8 cellular contexts compared by ENCODE assay signal in the genomic region with DNA sequence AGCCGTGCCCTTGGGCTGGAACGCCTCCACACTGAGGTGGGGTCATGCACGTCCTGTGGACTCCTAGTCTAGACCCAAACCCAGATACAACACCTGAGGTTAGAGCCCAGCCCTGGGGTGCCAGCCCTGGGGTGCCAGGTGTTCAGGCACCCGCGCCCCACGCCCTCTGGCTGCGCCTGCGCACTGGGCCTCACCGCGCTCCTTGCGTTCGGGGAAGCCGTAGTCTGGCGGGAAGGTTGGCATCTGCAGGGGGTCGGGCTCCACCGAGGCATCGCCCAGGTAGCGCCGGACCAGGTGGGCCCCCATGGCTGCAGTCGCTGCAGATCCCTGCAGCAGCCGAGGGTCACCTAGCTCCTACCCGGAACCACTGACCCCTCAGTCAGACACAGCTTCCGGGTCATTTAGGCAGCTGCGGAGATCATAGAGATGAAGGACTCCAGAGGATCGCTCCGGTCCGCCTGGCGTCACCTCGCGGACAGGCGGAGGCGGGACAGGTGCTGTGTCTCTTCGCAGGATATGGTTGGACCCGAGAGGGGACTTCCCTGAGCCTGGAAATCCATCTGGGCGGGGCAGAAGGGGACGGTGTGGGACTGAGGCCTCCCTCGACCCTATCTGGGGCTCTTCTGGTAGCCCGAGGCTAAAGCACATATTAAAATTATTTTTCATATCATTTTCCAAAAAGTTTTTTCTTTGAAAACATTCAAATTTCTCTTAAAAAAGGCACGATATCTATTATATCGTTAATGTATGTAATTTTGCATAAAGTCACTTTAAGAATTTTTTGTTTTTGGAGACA. TPM values are rescaled to one million over a fixed set of nuclear protein-coding genes. Genes with fewer than 3 reads are reported as not detected.
DNase-seq lines count a peak whose midpoint lies in the region; ATAC-seq and TF ChIP-seq lines count a peak whose summit lies in the region.

NDUFB7 (minus strand) TSS at position 372 of the 796 bp plus-strand sequence; CDS start at position 306, 66 bp downstream.

- H3K9ac ChIP-seq in endocrine pancreas (ENCODE audit: control insufficient read depth, insufficient read depth, low read length) = peak within 1 kb of the TSS; percentile 63

- peak within 1 kb of the TSS; percentile 93 for H3K4me3 Mint-ChIP-seq in Calu3 (ENCODE audit: low read depth, unreplicated experiment)
- H3K4me3 Mint-ChIP-seq in activated CD8-positive, alpha-beta memory T cell treated with anti-CD3 and anti-CD28 coated beads, Interleukin-2, amount 10 ng/mL, durations not matched to agents 7 days and 5 days = peak within 1 kb of the TSS; percentile 97

- CTCF ChIA-PET in Calu3 (lab: Charles Lee) = interaction anchor here (0.5 to 0.6 kb wide), 2 partner anchors 115 to 560 kb away, joined by 3 to 4 read pairs; no protein-coding TSS in a partner anchor
- CTCF ChIA-PET in activated CD8-positive, alpha-beta memory T cell treated with anti-CD3 and anti-CD28 coated beads, Interleukin-2, amount 10 ng/mL, durations not matched to agents 7 days and 5 days (lab: Charles Lee) = interaction anchor here (0.5 to 8.5 kb wide), 16 partner anchors 10 to 1625 kb away, joined by 3 to 226 read pairs (median 4); partner anchors contain the start of genes AKAP8L, ASF1B and ZNF333

- no peaks in the 10 kb centered on the region for H3K4me1 Mint-ChIP-seq in Calu3 (ENCODE audit: low read depth, unreplicated experiment)
- peaks cover 43% of the 10 kb centered on the region for H3K4me1 Mint-ChIP-seq in activated CD8-positive, alpha-beta memory T cell treated with anti-CD3 and anti-CD28 coated beads, Interleukin-2, amount 10 ng/mL, durations not matched to agents 7 days and 5 days

- no TSS peak for BruUV-seq in Calu3 (replicated peaks; lab: Mats Ljungman, UMichigan)

- intact Hi-C loops in Calu3 (cut with micrococcal nuclease; ENCODE audit: unreplicated experiment) = loop anchor here (5.0 kb wide), 1 partner anchor 315 kb away; the partner anchor contains the start of gene OR7A17

- no peaks in the 10 kb centered on the region for H3K9me3 Mint-ChIP-seq in Calu3 (ENCODE audit: low read depth, unreplicated experiment)
- H3K9me3 Mint-ChIP-seq in activated CD8-positive, alpha-beta memory T cell treated with anti-CD3 and anti-CD28 coated beads, Interleukin-2, amount 10 ng/mL, durations not matched to agents 7 days and 5 days (ENCODE audit: low read depth) = no peaks in the 10 kb centered on the region

- no peaks in the 10 kb centered on the region for H3K27me3 ChIP-seq in endocrine pancreas (ENCODE audit: control insufficient read depth, insufficient read depth, low read length)

- TF ChIP-seq CTCF in Calu3 (IDR thresholded peaks at IDR 0.05; ENCODE audit: unreplicated experiment) = peak; percentile 42

- no peaks in the 10 kb centered on the region for H3K9me3 ChIP-seq in endocrine pancreas (ENCODE audit: control insufficient read depth, low read length)

- peak within 1 kb of the TSS; percentile 20 for H3K27ac Mint-ChIP-seq in Calu3 (ENCODE audit: unreplicated experiment)
- H3K27ac Mint-ChIP-seq in activated CD8-positive, alpha-beta memory T cell treated with anti-CD3 and anti-CD28 coated beads, Interleukin-2, amount 10 ng/mL, durations not matched to agents 7 days and 5 days = peak within 1 kb of the TSS; percentile 92

- H3K36me3 ChIP-seq in endocrine pancreas (ENCODE audit: control insufficient read depth, insufficient read depth, low read length) = no peaks in the 10 kb centered on the region

- peak within 1 kb of the TSS; percentile 27 for H3K4me3 ChIP-seq in endocrine pancreas (ENCODE audit: control insufficient read depth, insufficient read depth, low read length)

- H3K36me3 Mint-ChIP-seq in Calu3 (ENCODE audit: insufficient read depth, unreplicated experiment) = peaks cover 38% of the 10 kb centered on the region
- no peaks in the 10 kb centered on the region for H3K36me3 Mint-ChIP-seq in activated CD8-positive, alpha-beta memory T cell treated with anti-CD3 and anti-CD28 coated beads, Interleukin-2, amount 10 ng/mL, durations not matched to agents 7 days and 5 days

- H3K4me1 ChIP-seq in endocrine pancreas (ENCODE audit: control insufficient read depth, insufficient read depth, low read length) = no peaks in the 10 kb centered on the region

- peak; percentile 88 for DNase-seq in Calu3
- DNase-seq in HUDEP-2 (lab: John Stamatoyannopoulos, UW; ENCODE audit: unreplicated experiment in 76 of 76) = peak in 75 of 76 experiments; percentile 58 to 98 (median 93)
- DNase-seq in NOMO-1 treated with dmso at 0.1 percent for 144 hours (lab: John Stamatoyannopoulos, UW; ENCODE audit: unreplicated experiment) = peak; percentile 92
- peak; percentile 95 for DNase-seq in activated CD8-positive, alpha-beta memory T cell treated with anti-CD3 and anti-CD28 coated beads, Interleukin-2, amount 10 ng/mL, durations not matched to agents 7 days and 5 days
- DNase-seq in mesenteric fat pad (ENCODE audit: low spot score) = peak; percentile 93
- peak; percentile 62 for DNase-seq in stimulated activated CD8-positive, alpha-beta memory T cell treated with anti-CD3 and anti-CD28 coated beads, Interleukin-15, amount 100 ng/mL, for 24 hours (ENCODE audit: low read depth)

- ATAC-seq in GM21381 (IDR thresholded peaks at IDR 0.05; ENCODE audit: unreplicated experiment) = peak; percentile 82
- peak; percentile 98 for ATAC-seq in activated CD8-positive, alpha-beta memory T cell treated with anti-CD3 and anti-CD28 coated beads, Interleukin-2, amount 10 ng/mL, durations not matched to agents 7 days and 5 days

- H3K27me3 Mint-ChIP-seq in Calu3 (ENCODE audit: unreplicated experiment) = no peaks in the 10 kb centered on the region
- H3K27me3 Mint-ChIP-seq in activated CD8-positive, alpha-beta memory T cell treated with anti-CD3 and anti-CD28 coated beads, Interleukin-2, amount 10 ng/mL, durations not matched to agents 7 days and 5 days = no peaks in the 10 kb centered on the region

RNA-seq across cellular contexts. Expression of gene NDUFB7, which starts in this region (rescaled TPM):
- total RNA-seq in Calu3 (2022) (107 and 111 TPM in 2 replicates), mesenteric fat pad (181 TPM)
- 100 to 1,000 TPM; 113 to 129 TPM for total RNA-seq in activated CD8-positive, alpha-beta memory T cell treated with anti-CD3 and anti-CD28 coated beads, Interleukin-2, amount 10 ng/mL, durations not matched to agents 7 days and 5 days

Comparison
In these comparisons a context has a peak if more than half of its experiments do, and no peak if none do; other contexts are left out.
1. Peak in every context shown above with its lines: DNase-seq, ATAC-seq and H3K4me3 ChIP-seq.